ENCODE assay signal across 8 cellular contexts in the genomic region with DNA sequence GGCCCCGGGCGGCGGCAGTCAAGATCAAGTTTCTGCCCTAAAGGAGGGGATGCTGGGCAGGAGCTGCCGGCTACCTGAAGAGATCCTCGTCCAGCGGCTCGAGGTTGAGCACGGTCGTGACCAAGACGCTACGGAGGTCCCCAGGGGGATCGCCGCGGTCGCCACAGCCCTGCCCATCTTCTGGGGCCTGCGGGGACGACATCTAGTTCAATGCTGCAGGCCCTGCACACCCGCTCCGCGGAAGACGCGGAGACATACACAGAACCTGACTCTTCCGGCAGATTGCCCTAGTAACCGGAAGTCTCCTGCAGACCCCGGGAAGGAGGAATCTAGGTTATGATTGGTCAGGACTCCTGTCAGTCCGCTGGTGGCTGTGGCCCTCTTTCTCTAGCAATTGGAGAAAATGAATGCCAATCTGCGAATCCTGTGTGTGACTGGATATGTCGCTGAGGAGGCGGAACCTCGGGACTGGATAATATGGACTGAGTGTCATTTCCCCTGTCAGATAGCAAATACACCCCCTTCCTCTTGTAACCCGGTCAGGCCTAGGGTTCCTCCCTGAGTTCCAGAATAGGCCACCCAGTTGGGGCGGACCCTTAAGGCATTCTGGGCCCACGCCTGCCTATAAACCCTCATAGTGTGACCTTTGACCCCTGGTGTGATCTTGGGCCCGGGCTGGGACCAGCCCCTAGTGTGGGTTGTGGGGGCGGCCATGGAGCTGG. TPM values are rescaled to one million over a fixed set of nuclear protein-coding genes. Genes with fewer than 3 reads are reported as not detected.
DNase-seq lines count a peak whose midpoint lies in the region; TF ChIP-seq lines count a peak whose summit lies in the region.

A gene (minus strand): TSS at position 279 of the 722 bp plus-strand sequence. CDS start 77 bp downstream, at position 202.
A gene (plus strand): TSS at position 501 of the 722 bp plus-strand sequence. CDS start 212 bp downstream, at position 713.

- peak within 1 kb of the TSS; percentile 94 for H3K4me3 Mint-ChIP-seq in HFFc6
- peak within 1 kb of the TSS; percentile 93 for H3K4me3 Mint-ChIP-seq in activated naive CD4-positive, alpha-beta T cell treated with anti-CD3 and anti-CD28 coated beads, Interleukin-2, amount 50 U/mL, for 24 hours

- no peaks in the 10 kb centered on the region; the same call in 1 of the 2 replicates for H3K9me3 Mint-ChIP-seq in HFFc6
- no peaks in the 10 kb centered on the region for H3K9me3 Mint-ChIP-seq in activated naive CD4-positive, alpha-beta T cell treated with anti-CD3 and anti-CD28 coated beads, Interleukin-2, amount 50 U/mL, for 24 hours

- peaks cover 42% of the 10 kb centered on the region for H3K4me1 Mint-ChIP-seq in HFFc6 (ENCODE audit: low read depth)
- peaks cover 52% of the 10 kb centered on the region for H3K4me1 Mint-ChIP-seq in activated naive CD4-positive, alpha-beta T cell treated with anti-CD3 and anti-CD28 coated beads, Interleukin-2, amount 50 U/mL, for 24 hours

- H3K27me3 Mint-ChIP-seq in HFFc6 (ENCODE audit: insufficient read depth) = peaks cover 3% of the 10 kb centered on the region; the same call in 1 of the 2 replicates
- H3K27me3 Mint-ChIP-seq in activated naive CD4-positive, alpha-beta T cell treated with anti-CD3 and anti-CD28 coated beads, Interleukin-2, amount 50 U/mL, for 24 hours = no peaks in the 10 kb centered on the region

- peak within 1 kb of the TSS; percentile 80 for H3K27ac Mint-ChIP-seq in HFFc6
- peak within 1 kb of the TSS; percentile 93 for H3K27ac Mint-ChIP-seq in activated naive CD4-positive, alpha-beta T cell treated with anti-CD3 and anti-CD28 coated beads, Interleukin-2, amount 50 U/mL, for 24 hours

- no peaks in the 10 kb centered on the region for H3K27me3 ChIP-seq in GM06990 (replicated peaks; ENCODE audit: control insufficient read depth, insufficient read depth, low read length)

- no peak for TF ChIP-seq CTCF in GM06990 (IDR thresholded peaks at IDR 0.05; ENCODE audit: insufficient read depth, low read length, poor library complexity, severe bottlenecking)
- no peak for TF ChIP-seq CTCF in HFFc6 (IDR thresholded peaks at IDR 0.05)

- DNase-seq in GM06990 (ENCODE audit: extremely low read depth, insufficient read length) = peak; percentile 87
- peak; percentile 100 for DNase-seq in HFFc6
- peak; percentile 100 for DNase-seq in NAMALWA (ENCODE audit: low spot score)
- DNase-seq in SK-MEL-5 (ENCODE audit: low read depth, low spot score) = peak; percentile 100
- peak; percentile 100 for DNase-seq in glomerular visceral epithelial cell (ENCODE audit: extremely low spot score)
- peak; percentile 96 for DNase-seq in occipital lobe (lab: John Stamatoyannopoulos, UW)

- H3K4me3 ChIP-seq in GM06990 (replicated peaks; ENCODE audit: low read depth, low read length) = peak within 1 kb of the TSS; percentile 94

- peaks cover 20% of the 10 kb centered on the region for H3K36me3 Mint-ChIP-seq in HFFc6 (ENCODE audit: low read depth)
- H3K36me3 Mint-ChIP-seq in activated naive CD4-positive, alpha-beta T cell treated with anti-CD3 and anti-CD28 coated beads, Interleukin-2, amount 50 U/mL, for 24 hours = peaks cover 4% of the 10 kb centered on the region

- H3K27ac ChIP-seq in temporal lobe (ENCODE audit: low read depth, low read length) = peak within 1 kb of the TSS; percentile 82

- in situ Hi-C loops in SK-MEL-5 (cut with HindIII; ENCODE audit: low pct_unique_long_range_greater_than_20kb, low sequenced_read_pairs) = no loop called here

- H3K36me3 ChIP-seq in GM06990 (ENCODE audit: control insufficient read depth, insufficient read depth, low read length) = peaks cover 3% of the 10 kb centered on the region

RNA-seq across cellular contexts. Expression of the first gene that starts in this region (rescaled TPM):
- 10 to 100 TPM; 24.2 to 31.2 (median 26.4) TPM for total RNA-seq in HFFc6 (2021; fragmentation: NEBNext Ultra II Directional; extraction: Animal tissue kit (Norgen Biotek cat#: 25700))
- 49.4 and 60.4 TPM in 2 replicates for total RNA-seq in SK-MEL-5 (2014; rRNA removed; shearing (Covaris generic))
- 55.0 and 71.9 TPM in 2 replicates for polyA plus RNA-seq in SK-MEL-5 (2015; cell fraction: cytosol; rRNA removed)
- polyA plus RNA-seq in SK-MEL-5 (2015; cell fraction: nucleus; rRNA removed) = 50.4 and 54.5 TPM in 2 replicates
- total RNA-seq in occipital lobe (21.5 TPM), temporal lobe (23.1 TPM)

RNA-seq across cellular contexts. Expression of the second gene that starts in this region (rescaled TPM):
- total RNA-seq in HFFc6 (2021; fragmentation: NEBNext Ultra II Directional; extraction: Animal tissue kit (Norgen Biotek cat#: 25700)) = 1 to 10 TPM; 2.3 to 4.0 (median 2.7) TPM
- 3.0 and 3.4 TPM in 2 replicates for total RNA-seq in SK-MEL-5 (2014; rRNA removed; shearing (Covaris generic))
- 1.4 and 1.7 TPM in 2 replicates for polyA plus RNA-seq in SK-MEL-5 (2015; cell fraction: cytosol; rRNA removed)
- polyA plus RNA-seq in SK-MEL-5 (2015; cell fraction: nucleus; rRNA removed) = 0.07 and 1.9 TPM in 2 replicates
- total RNA-seq in occipital lobe (13.9 TPM), temporal lobe (8.6 TPM)

Comparison
In these comparisons a context has a peak if more than half of its experiments do, and no peak if none do; other contexts are left out.
1. Peak in every context shown above with its lines: DNase-seq, H3K4me3 ChIP-seq and H3K27ac ChIP-seq.